Comparison of ENCODE assay signal across 8 cellular contexts in the genomic region with DNA sequence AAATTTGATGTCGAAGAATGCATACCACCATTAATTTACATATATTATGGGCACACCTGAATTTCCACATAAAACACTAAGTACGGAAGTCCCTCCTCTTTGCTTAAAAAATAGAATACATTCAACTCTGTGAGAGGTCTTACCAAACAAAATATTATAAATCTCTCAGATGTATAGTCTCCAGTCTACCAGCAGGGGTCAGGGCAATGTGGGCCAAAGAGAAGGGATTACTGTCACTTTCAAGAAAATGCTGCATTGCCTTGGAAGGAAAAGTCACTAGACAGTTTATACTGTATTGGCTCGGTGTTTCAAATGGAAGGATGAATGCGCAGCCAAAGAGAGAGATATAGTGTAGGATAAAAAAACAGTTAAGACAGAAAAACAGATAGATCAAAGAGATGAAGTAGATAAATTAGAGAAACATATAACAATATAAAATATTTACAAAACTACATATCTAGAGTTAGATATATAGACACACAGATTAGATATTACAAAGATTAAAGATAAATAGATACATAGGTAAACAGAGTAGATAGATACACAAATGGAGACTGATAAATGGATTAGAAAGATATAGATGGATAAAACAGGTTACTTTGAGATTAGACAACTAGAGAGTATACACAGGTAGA. TPM values are rescaled to one million over a fixed set of nuclear protein-coding genes. Genes with fewer than 3 reads are reported as not detected.
DNase-seq lines count a peak whose midpoint lies in the region; ATAC-seq and TF ChIP-seq lines count a peak whose summit lies in the region.

No MANE protein-coding gene starts in this region.

- H3K4me3 ChIP-seq in sigmoid colon, result no peak overlapping the region

- 33 to 55% methylated on average over 4 of the region's 4 CpGs for WGBS in sigmoid colon, 2 donors

- ATAC-seq in GM19351 (IDR thresholded peaks at IDR 0.05; ENCODE audit: unreplicated experiment), result peak; percentile 95
- ATAC-seq in HG03439 (IDR thresholded peaks at IDR 0.05; ENCODE audit: unreplicated experiment), result peak; percentile 61
- no peak for ATAC-seq in sciatic nerve

- peaks cover 0 to 1% (median 0%) of the 10 kb centered on the region in 4 donors for H3K4me1 ChIP-seq in sigmoid colon

- peak; percentile 16 for DNase-seq in DMS153 (lab: John Stamatoyannopoulos, UW)
- DNase-seq in NOMO-1 treated with DMSO at 0.1 percent for 48 hours (lab: John Stamatoyannopoulos, UW; ENCODE audit: unreplicated experiment), result peak; percentile 52
- DNase-seq in activated gamma-delta T cell treated with anti-CD3 and anti-CD28 coated beads, Interleukin-2, amount 50 U/mL, for 16 hours (ENCODE audit: low read depth), result peak; percentile 30
- peak in 36 of 42 donors; percentile 14 to 83 (median 54) for DNase-seq in head of caudate nucleus
- no peak for DNase-seq in sigmoid colon
- DNase-seq in sciatic nerve (ENCODE audit: low spot score), result no peak

- H3K27ac ChIP-seq in sigmoid colon, result no peak overlapping the region

- H3K36me3 ChIP-seq in sigmoid colon, result peaks cover 0 to 51% (median 11%) of the 10 kb centered on the region in 4 donors

- no peak for TF ChIP-seq POLR2A in sigmoid colon (IDR thresholded peaks at IDR 0.05)

- TF ChIP-seq EP300 in sigmoid colon (IDR thresholded peaks at IDR 0.05), result no peak

- intact Hi-C loops in head of caudate nucleus (cut with DNase I), result no loop called here
- intact Hi-C loops in sigmoid colon (cut with DNase I), result no loop called here
- intact Hi-C loops in sciatic nerve (cut with DNase I), result no loop called here

- H3K9me3 ChIP-seq in sigmoid colon, result no peaks in the 10 kb centered on the region

- TF ChIP-seq CTCF in sigmoid colon (IDR thresholded peaks at IDR 0.05), result peak; percentile 45 to 67 (median 60)

- H3K27me3 ChIP-seq in sigmoid colon, result no peaks in the 10 kb centered on the region

RNA-seq across cellular contexts. Expression of a gene that starts 20.9 kb away (rescaled TPM):
- 10 to 100 TPM; 28.8 to 50.4 (median 44.6) TPM for total RNA-seq in sigmoid colon
- 10 to 100 TPM; 24.0 to 30.7 (median 30.6) TPM for polyA plus RNA-seq in sigmoid colon
- total RNA-seq in sciatic nerve, result 44.1 TPM

RNA-seq across cellular contexts. Expression of a gene that starts 54.2 kb away (rescaled TPM):
- total RNA-seq in sigmoid colon, result 1 to 10 TPM in 1 of 4 donors, under 1 TPM in 3; 0.28 to 1.2 (median 0.34) TPM
- polyA plus RNA-seq in sigmoid colon, result 1 to 10 TPM in 2 of 3 donors, under 1 TPM in 1; 0.79 to 4.6 (median 3.6) TPM
- 0.89 TPM for total RNA-seq in sciatic nerve

Comparison
In these comparisons a context has a peak if more than half of its experiments do, and no peak if none do; other contexts are left out.
1. DNase-seq: peak in DMS153 (single experiment), NOMO-1 treated with DMSO at 0.1 percent for 48 hours (single experiment), activated gamma-delta T cell treated with anti-CD3 and anti-CD28 coated beads, Interleukin-2, amount 50 U/mL, for 16 hours (single experiment) and head of caudate nucleus (36 of 42); none in sigmoid colon (single experiment) and sciatic nerve (single experiment).